Comparison of ENCODE assay signal across 8 cellular contexts in the genomic region with DNA sequence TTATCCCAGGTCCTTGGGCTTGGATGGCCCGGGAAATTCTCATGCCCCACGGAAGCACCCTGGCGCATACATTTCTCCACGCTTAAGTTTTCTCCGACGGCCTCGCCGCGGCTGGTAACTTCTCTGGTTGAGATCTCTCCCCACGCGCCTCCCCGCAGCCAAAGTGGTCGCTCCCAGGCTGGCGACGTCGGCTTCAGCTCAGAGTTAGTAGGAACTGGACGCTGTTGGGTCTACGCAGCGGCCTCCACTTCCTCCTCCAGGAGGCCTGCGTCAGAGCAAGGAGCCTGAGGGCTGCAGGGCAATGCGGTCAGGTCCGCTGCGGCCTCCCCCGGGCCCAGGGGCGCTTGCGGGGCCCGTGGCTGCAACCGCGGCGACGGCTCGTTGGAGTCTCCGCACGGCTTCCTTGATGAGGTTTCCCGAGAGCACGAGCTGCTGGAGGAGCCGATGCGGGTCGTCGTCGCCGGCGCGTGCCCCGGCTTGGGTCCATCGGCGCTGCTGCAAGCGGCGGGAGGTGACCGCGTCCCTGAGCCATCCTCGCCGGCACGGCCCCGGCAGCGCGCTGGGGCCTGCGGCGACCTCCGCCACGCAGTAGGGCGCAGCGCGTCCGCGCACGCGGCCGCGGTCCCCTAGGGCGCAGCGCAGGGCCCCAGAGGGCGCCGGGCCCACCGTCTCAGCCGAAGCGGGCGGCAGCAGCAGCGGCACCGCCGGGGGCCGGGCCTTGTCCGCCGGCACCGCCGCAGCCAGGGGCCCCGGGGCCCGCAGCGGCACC. TPM values are rescaled to one million over a fixed set of nuclear protein-coding genes. Genes with fewer than 3 reads are reported as not detected.
DNase-seq lines count a peak whose midpoint lies in the region; ATAC-seq and TF ChIP-seq lines count a peak whose summit lies in the region.

No MANE protein-coding gene starts in this region.

- H3K4me1 Mint-ChIP-seq in CD8-positive, alpha-beta memory T cell, result peaks cover 33 to 52% (median 47%) of the 10 kb centered on the region in 3 donors
- H3K4me1 Mint-ChIP-seq in effector memory CD8-positive, alpha-beta T cell (ENCODE audit: low read depth in 2 of 2), result peaks cover 27 to 32% of the 10 kb centered on the region in 2 donors

- peak overlapping the region; percentile 84 for H3K4me2 ChIP-seq in mesenchymal stem cell (ENCODE audit: low read length, poor library complexity, severe bottlenecking)

- H3K4me3 Mint-ChIP-seq in CD8-positive, alpha-beta memory T cell, result peak overlapping the region; percentile 89 to 96 (median 91)
- H3K4me3 Mint-ChIP-seq in effector memory CD8-positive, alpha-beta T cell, result peak overlapping the region; percentile 89 to 93

- under 1% methylated on average over 50 of the region's 89 CpGs for WGBS in mesenchymal stem cell

- no peaks in the 10 kb centered on the region for H3K36me3 ChIP-seq in CD8-positive, alpha-beta memory T cell (ENCODE audit: insufficient read depth, low read length)
- H3K36me3 ChIP-seq in mesenchymal stem cell (ENCODE audit: control insufficient read depth in 1 of 2, insufficient read depth in 2 of 2, low read depth in 1 of 2, low read length in 2 of 2), result peaks cover 2 to 6% of the 10 kb centered on the region in 2 experiments
- H3K36me3 ChIP-seq in subcutaneous abdominal adipose tissue (ENCODE audit: control insufficient read depth in 5 of 5, insufficient read depth in 5 of 5, low read length in 5 of 5), result peaks cover 2 to 9% (median 5%) of the 10 kb centered on the region in 5 donors

- peak overlapping the region in 1 of 2 experiments; percentile 63 for H2BK12ac ChIP-seq in mesenchymal stem cell (ENCODE audit: low read length in 2 of 2)

- peaks cover 21% of the 10 kb centered on the region for H3K79me1 ChIP-seq in mesenchymal stem cell (replicated peaks; ENCODE audit: low read length, poor library complexity, severe bottlenecking)

- H3K27me3 Mint-ChIP-seq in CD8-positive, alpha-beta memory T cell, result peaks cover 2 to 3% of the 10 kb centered on the region in 2 donors
- H3K27me3 Mint-ChIP-seq in effector memory CD8-positive, alpha-beta T cell, result no peaks in the 10 kb centered on the region

- CTCF ChIA-PET in CD8-positive, alpha-beta memory T cell (lab: Charles Lee), result interaction anchor here (1.4 to 5.7 kb wide), 7 partner anchors 9 to 66 kb away, joined by 4 to 41 read pairs (median 5); a partner anchor contains a TSS

- H2AFZ ChIP-seq in mesenchymal stem cell (ENCODE audit: low read depth, low read length), result peak overlapping the region; percentile 77

- H3K9me3 ChIP-seq in CD8-positive, alpha-beta memory T cell (ENCODE audit: low read length), result no peaks in the 10 kb centered on the region
- H3K9me3 ChIP-seq in mesenchymal stem cell (ENCODE audit: control insufficient read depth, low read length) (no peaks in the 10 kb centered on the region), subcutaneous abdominal adipose tissue (ENCODE audit: control insufficient read depth in 5 of 5, low read length in 5 of 5) (no peaks in the 10 kb centered on the region)

- H3K23ac ChIP-seq in mesenchymal stem cell (ENCODE audit: low read length in 2 of 2), result peak overlapping the region in 1 of 2 experiments; percentile 96

- no peak overlapping the region for H2AK5ac ChIP-seq in mesenchymal stem cell (ENCODE audit: low read length, severe bottlenecking)

- peak overlapping the region; percentile 28 for H2BK15ac ChIP-seq in mesenchymal stem cell (ENCODE audit: low read depth, poor library complexity, severe bottlenecking)

- peaks cover 0 to 33% (median 7%) of the 10 kb centered on the region in 3 donors for H3K36me3 Mint-ChIP-seq in CD8-positive, alpha-beta memory T cell
- H3K36me3 Mint-ChIP-seq in effector memory CD8-positive, alpha-beta T cell (ENCODE audit: insufficient read depth), result peaks cover 34% of the 10 kb centered on the region

- H3K14ac ChIP-seq in mesenchymal stem cell (ENCODE audit: low read length in 2 of 2), result peak overlapping the region in 1 of 2 experiments; percentile 70

- peak overlapping the region; percentile 77 for H2BK120ac ChIP-seq in mesenchymal stem cell (ENCODE audit: low read depth, low read length)

- ATAC-seq in effector memory CD8-positive, alpha-beta T cell (replicated peaks), result peak; percentile 39

- peaks cover 0 to 2% (median 0%) of the 10 kb centered on the region in 5 donors for H3K9me3 Mint-ChIP-seq in CD8-positive, alpha-beta memory T cell
- H3K9me3 Mint-ChIP-seq in effector memory CD8-positive, alpha-beta T cell, result no peaks in the 10 kb centered on the region

- no peaks in the 10 kb centered on the region for H3K27me3 ChIP-seq in CD8-positive, alpha-beta memory T cell (ENCODE audit: insufficient read depth, low read length, poor library complexity, severe bottlenecking)
- H3K27me3 ChIP-seq in HL-60 (ENCODE audit: insufficient read depth, poor library complexity, severe bottlenecking) (no peaks in the 10 kb centered on the region), mesenchymal stem cell (ENCODE audit: control insufficient read depth in 1 of 2, insufficient read depth in 1 of 2, low read length in 2 of 2) (peaks cover 0 to 19% of the 10 kb centered on the region in 2 experiments), subcutaneous abdominal adipose tissue (ENCODE audit: control insufficient read depth in 5 of 5, insufficient read depth in 4 of 5, low read length in 5 of 5) (no peaks in the 10 kb centered on the region)

- peak overlapping the region; percentile 72 to 98 (median 85) for H3K27ac Mint-ChIP-seq in CD8-positive, alpha-beta memory T cell
- H3K27ac Mint-ChIP-seq in effector memory CD8-positive, alpha-beta T cell, result peak overlapping the region; percentile 87 to 90

- peak overlapping the region; percentile 67 for H3K4me3 ChIP-seq in CD8-positive, alpha-beta memory T cell (ENCODE audit: low read length)
- H3K4me3 ChIP-seq in HL-60 (replicated peaks; ENCODE audit: insufficient read depth, low read length), result peak overlapping the region; percentile 80
- H3K4me3 ChIP-seq in mesenchymal stem cell (ENCODE audit: insufficient read depth in 1 of 2, low read depth in 1 of 2, low read length in 2 of 2), result peak overlapping the region; percentile 84 to 93
- peak overlapping the region; percentile 73 to 86 (median 81) for H3K4me3 ChIP-seq in subcutaneous abdominal adipose tissue (ENCODE audit: low read depth in 1 of 5, low read length in 5 of 5)

- H3K4me1 ChIP-seq in CD8-positive, alpha-beta memory T cell (ENCODE audit: insufficient read depth, low read length), result peaks cover 28% of the 10 kb centered on the region
- H3K4me1 ChIP-seq in mesenchymal stem cell (ENCODE audit: control insufficient read depth, insufficient read depth, low read depth, low read length) (peaks cover 16% of the 10 kb centered on the region), subcutaneous abdominal adipose tissue (ENCODE audit: control insufficient read depth in 5 of 5, insufficient read depth in 5 of 5, low read length in 5 of 5) (peaks cover 2 to 68% (median 54%) of the 10 kb centered on the region in 5 donors)

- TF ChIP-seq CTCF in GM20000 (IDR thresholded peaks at IDR 0.05; ENCODE audit: extremely low read depth, missing control alignments), result no peak
- no peak for TF ChIP-seq CTCF in HL-60 (IDR thresholded peaks at IDR 0.05; ENCODE audit: insufficient read depth, low read length)

- POLR2A ChIA-PET in CD8-positive, alpha-beta memory T cell (lab: Charles Lee), result interaction anchor here (0.5 to 4.9 kb wide), 6 partner anchors 12 to 403 kb away, joined by 3 to 75 read pairs (median 8); a partner anchor contains a TSS

- H3K27ac ChIP-seq in CD8-positive, alpha-beta memory T cell (ENCODE audit: low read depth, low read length), result peak overlapping the region; percentile 96
- H3K27ac ChIP-seq in HL-60 (replicated peaks), result peak overlapping the region; percentile 98
- peak overlapping the region; percentile 42 for H3K27ac ChIP-seq in mesenchymal stem cell (ENCODE audit: low read length, poor library complexity, severe bottlenecking)
- peak overlapping the region; percentile 84 for H3K27ac ChIP-seq in subcutaneous abdominal adipose tissue (ENCODE audit: low read depth, low read length)

- H2BK5ac ChIP-seq in mesenchymal stem cell (ENCODE audit: low read depth, low read length, poor library complexity, severe bottlenecking), result peak overlapping the region; percentile 54

- H4K91ac ChIP-seq in mesenchymal stem cell (ENCODE audit: low read length), result peak overlapping the region; percentile 18

- peak in 4 of 5 donors; percentile 10 to 52 (median 32) for DNase-seq in CD8-positive, alpha-beta memory T cell
- peak; percentile 63 for DNase-seq in GM20000 (ENCODE audit: low spot score)
- DNase-seq in HL-60 (ENCODE audit: low read depth in 1 of 2, low spot score in 1 of 2), result peak; percentile 70 to 83
- peak; percentile 61 for DNase-seq in UCSD-AML1 (lab: John Stamatoyannopoulos, UW; ENCODE audit: unreplicated experiment)
- DNase-seq in effector memory CD8-positive, alpha-beta T cell, result peak in 2 of 3 experiments; percentile 19 to 20
- DNase-seq in mesenchymal stem cell, result peak; percentile 78
- no peak for DNase-seq in cerebellar nuclear complex (lab: John Stamatoyannopoulos, UW)

- peak overlapping the region; percentile 58 to 85 for H3K18ac ChIP-seq in mesenchymal stem cell (ENCODE audit: low read depth in 1 of 2, low read length in 2 of 2)

- peak overlapping the region; percentile 72 for H4K8ac ChIP-seq in mesenchymal stem cell (ENCODE audit: low read length)

- H3K9ac ChIP-seq in mesenchymal stem cell (ENCODE audit: low read length), result peak overlapping the region; percentile 97
- peak overlapping the region; percentile 17 to 78 (median 75) for H3K9ac ChIP-seq in subcutaneous abdominal adipose tissue (ENCODE audit: low read length in 5 of 5)

- H3K4ac ChIP-seq in mesenchymal stem cell (ENCODE audit: low read depth in 1 of 2, low read length in 2 of 2), result peak overlapping the region in 1 of 2 experiments; percentile 6

RNA-seq across cellular contexts. Expression of a gene that starts 0.7 kb away (rescaled TPM):
- 10 to 100 TPM in 1 of 2 experiments, 1 to 10 TPM in 1; 9.8 to 10.4 TPM for total RNA-seq in CD8-positive, alpha-beta memory T cell
- 18.7 TPM for polyA plus RNA-seq in CD8-positive, alpha-beta memory T cell
- 4.1 TPM for polyA plus RNA-seq in mesenchymal stem cell (2013, experiment 1 of 2)
- 4.2 TPM for polyA plus RNA-seq in mesenchymal stem cell (2013, experiment 2 of 2)

RNA-seq across cellular contexts. Expression of a gene that starts 14.7 kb away (rescaled TPM):
- total RNA-seq in CD8-positive, alpha-beta memory T cell, result 1 to 10 TPM; 4.3 to 4.7 TPM
- 13.3 TPM for polyA plus RNA-seq in CD8-positive, alpha-beta memory T cell
- 0.88 TPM for polyA plus RNA-seq in mesenchymal stem cell (2013, experiment 1 of 2)
- 0.79 TPM for polyA plus RNA-seq in mesenchymal stem cell (2013, experiment 2 of 2)

RNA-seq across cellular contexts. Expression of a gene that starts 41.3 kb away (rescaled TPM):
- 10 to 100 TPM; 23.3 to 26.5 TPM for total RNA-seq in CD8-positive, alpha-beta memory T cell
- 8.9 TPM for polyA plus RNA-seq in CD8-positive, alpha-beta memory T cell
- polyA plus RNA-seq in mesenchymal stem cell (2013, experiment 1 of 2), result 6.8 TPM
- 6.5 TPM for polyA plus RNA-seq in mesenchymal stem cell (2013, experiment 2 of 2)

Comparison
In these comparisons a context has a peak if more than half of its experiments do, and no peak if none do; other contexts are left out.
1. DNase-seq: peak in CD8-positive, alpha-beta memory T cell (4 of 5), GM20000 (single experiment), HL-60 (2 of 2), UCSD-AML1 (single experiment), effector memory CD8-positive, alpha-beta T cell (2 of 3) and mesenchymal stem cell (single experiment); none in cerebellar nuclear complex (0 of 2).
2. H3K27ac ChIP-seq: peak in every context shown above with its lines; median percentile 98 in HL-60; 96 in CD8-positive, alpha-beta memory T cell; 84 in subcutaneous abdominal adipose tissue; 42 in mesenchymal stem cell.
3. Peak in every context shown above with its lines, with median percentiles within 50 percentile points of each other: H3K4me3 ChIP-seq.